ENCODE assay signal across 10 cellular contexts in the genomic region with DNA sequence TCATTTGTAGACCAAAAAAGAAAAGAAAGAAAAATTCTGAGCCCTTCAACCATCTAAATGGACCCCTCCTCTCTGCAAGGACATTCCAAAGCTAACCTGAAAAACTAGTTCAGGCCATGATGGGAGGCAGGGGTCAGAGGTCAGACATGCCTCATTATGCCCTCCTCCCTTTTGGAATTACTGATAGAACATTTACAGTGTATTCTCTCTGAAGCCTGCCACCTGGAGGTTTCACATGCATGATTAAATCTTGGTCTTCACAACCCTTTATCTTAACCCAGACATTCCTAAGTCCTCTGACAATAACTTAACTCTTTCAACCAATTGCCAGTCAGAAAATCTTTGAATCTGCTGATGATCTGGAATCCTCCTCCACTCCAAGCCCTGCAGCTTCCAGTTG.
DNase-seq lines count a peak whose midpoint lies in the region; TF ChIP-seq lines count a peak whose summit lies in the region.
"Had no signal": no experiment of that assay in that cellular context is flagged by ENCODE, and none has a peak within 500 bp of the region (broad histone marks: within the 10 kb centered on the region; RNA-seq: fewer than 3 reads in every experiment).

No MANE protein-coding gene starts in this region.

- no peak for TF ChIP-seq CTCF in RWPE1 (conservative IDR thresholded peaks at IDR 0.05; ENCODE audit: low read depth)
- no peak for TF ChIP-seq CTCF in colonic mucosa (IDR thresholded peaks at IDR 0.05)

- H3K27me3 Mint-ChIP-seq in activated CD4-positive, alpha-beta T cell treated with anti-CD3 and anti-CD28 coated beads, Interleukin-2, amount 10 ng/mL, durations not matched to agents 24 days and 14 days, result peaks cover 2% of the 10 kb centered on the region

- H3K36me3 ChIP-seq in colonic mucosa, result no peaks in the 10 kb centered on the region
- H3K36me3 ChIP-seq: upper lobe of left lung had no signal

- H3K4me1 Mint-ChIP-seq in activated CD4-positive, alpha-beta T cell treated with anti-CD3 and anti-CD28 coated beads, Interleukin-2, amount 10 ng/mL, durations not matched to agents 24 days and 14 days, result peaks cover 20% of the 10 kb centered on the region

- POLR2A ChIA-PET in RWPE1 (lab: Yijun Ruan, JAX; ENCODE audit: low non-redundant PET), result no interaction called here

- CTCF ChIA-PET in RWPE1 (lab: Yijun Ruan, JAX), result interaction anchor here (0.6 to 2.0 kb wide), 3 partner anchors 98 to 409 kb away, joined by 3 to 17 read pairs (median 10); no protein-coding TSS in a partner anchor

- H3K4me3 ChIP-seq in colonic mucosa, result no peak overlapping the region
- H3K4me3 ChIP-seq: upper lobe of left lung had no signal

- H3K27ac ChIP-seq in RWPE1, result peak overlapping the region; percentile 89; the same call in 1 of the 2 replicates
- no peak overlapping the region for H3K27ac ChIP-seq in colonic mucosa
- H3K27ac ChIP-seq: upper lobe of left lung had no signal

- intact Hi-C loops in activated CD4-positive, alpha-beta T cell treated with anti-CD3 and anti-CD28 coated beads, Interleukin-2, amount 10 ng/mL, durations not matched to agents 24 days and 14 days (cut with micrococcal nuclease), result loop anchor here (5.0 to 10.0 kb wide), 2 partner anchors 136 to 162 kb away; no protein-coding TSS in a partner anchor
- intact Hi-C loops in colonic mucosa (cut with DNase I), result no loop called here

- H3K27me3 ChIP-seq in colonic mucosa, result no peaks in the 10 kb centered on the region
- H3K27me3 ChIP-seq: upper lobe of left lung had no signal

- no peaks in the 10 kb centered on the region for H3K9me3 ChIP-seq in colonic mucosa
- H3K9me3 ChIP-seq: upper lobe of left lung had no signal

- no peak overlapping the region for H3K4me3 Mint-ChIP-seq in activated CD4-positive, alpha-beta T cell treated with anti-CD3 and anti-CD28 coated beads, Interleukin-2, amount 10 ng/mL, durations not matched to agents 24 days and 14 days
- H3K4me3 Mint-ChIP-seq: dendritic cell treated with granulocyte-macrophage colony-stimulating factor and Interleukin-4, amounts not matched to agents 40 ng/mL and 50 ng/mL, for 4 days had no signal

- DNase-seq in activated CD4-positive, alpha-beta T cell treated with anti-CD3 and anti-CD28 coated beads for 48 hours, result peak; percentile 20
- no peak for DNase-seq in activated CD4-positive, alpha-beta T cell treated with anti-CD3 and anti-CD28 coated beads, Interleukin-2, amount 10 ng/mL, durations not matched to agents 24 days and 14 days
- peak; percentile 6 for DNase-seq in RWPE1 (ENCODE audit: low spot score)
- peak; percentile 25 for DNase-seq in dermis blood vessel endothelial cell
- peak; percentile 79 for DNase-seq in renal cortical epithelial cell (ENCODE audit: low read depth)
- no peak for DNase-seq in iPS-NIHi7 (ENCODE audit: extremely low spot score)
- no peak for DNase-seq in colonic mucosa
- no peak for DNase-seq in NCI-H2029 treated with DMSO at 0.1 percent for 48 hours (lab: John Stamatoyannopoulos, UW)

- H3K9me3 Mint-ChIP-seq in activated CD4-positive, alpha-beta T cell treated with anti-CD3 and anti-CD28 coated beads, Interleukin-2, amount 10 ng/mL, durations not matched to agents 24 days and 14 days, result peaks cover 3% of the 10 kb centered on the region
- H3K9me3 Mint-ChIP-seq: dendritic cell treated with granulocyte-macrophage colony-stimulating factor and Interleukin-4, amounts not matched to agents 40 ng/mL and 50 ng/mL, for 4 days had no signal

- no peak overlapping the region for H3K9ac ChIP-seq in colonic mucosa (ENCODE audit: low read depth in 2 of 2, low read length in 2 of 2)

- no peak overlapping the region for H3K27ac Mint-ChIP-seq in activated CD4-positive, alpha-beta T cell treated with anti-CD3 and anti-CD28 coated beads, Interleukin-2, amount 10 ng/mL, durations not matched to agents 24 days and 14 days
- H3K27ac Mint-ChIP-seq: dendritic cell treated with granulocyte-macrophage colony-stimulating factor and Interleukin-4, amounts not matched to agents 40 ng/mL and 50 ng/mL, for 4 days had no signal

- H3K4me1 ChIP-seq in colonic mucosa, result no peaks in the 10 kb centered on the region

- H3K36me3 Mint-ChIP-seq in activated CD4-positive, alpha-beta T cell treated with anti-CD3 and anti-CD28 coated beads, Interleukin-2, amount 10 ng/mL, durations not matched to agents 24 days and 14 days (ENCODE audit: low read depth), result no peaks in the 10 kb centered on the region

Comparison
In these comparisons a context has a peak if more than half of its experiments do, and no peak if none do; other contexts are left out.
1. DNase-seq: peak in activated CD4-positive, alpha-beta T cell treated with anti-CD3 and anti-CD28 coated beads for 48 hours (single experiment), RWPE1 (single experiment), dermis blood vessel endothelial cell (single experiment) and renal cortical epithelial cell (single experiment); none in activated CD4-positive, alpha-beta T cell treated with anti-CD3 and anti-CD28 coated beads, Interleukin-2, amount 10 ng/mL, durations not matched to agents 24 days and 14 days (single experiment), iPS-NIHi7 (single experiment), colonic mucosa (single experiment) and NCI-H2029 treated with DMSO at 0.1 percent for 48 hours (single experiment).